In genomic region chr1:209655412-209655811, GRCh38 we compare ENCODE assay signal across 17 cellular contexts. TPM values are rescaled to one million over a fixed set of nuclear protein-coding genes. Genes with fewer than 3 reads are reported as not detected.
"Had no signal": no experiment of that assay in that cellular context is flagged by ENCODE, and none has a peak within 500 bp of the region (broad histone marks: within the 10 kb centered on the region; RNA-seq: fewer than 3 reads in every experiment).

No MANE protein-coding gene starts in this region.

- H3K4me3 Mint-ChIP-seq: activated naive CD4-positive, alpha-beta T cell treated with anti-CD3 and anti-CD28 coated beads, Interleukin-2, amount 10 ng/mL, durations not matched to agents 7 days and 5 days; central memory CD8-positive, alpha-beta T cell; immature natural killer cell; neural crest cell; T-helper 2 cell treated with Interferon-gamma antibody and Interleukin-4, amounts not matched to agents 5 μg/mL and 100 μg/mL, for 36 hours had no signal

- H3K4me3 ChIP-seq: lung, right lobe of liver, testis had no signal

- H3K27me3 Mint-ChIP-seq: central memory CD8-positive, alpha-beta T cell had no signal

- ATAC-seq: activated CD4-positive, CD25-positive, alpha-beta regulatory T cell treated with anti-CD3 and anti-CD28 coated beads, Interleukin-2, amount 50 U/mL, for 24 hours; left cardiac atrium; stimulated activated naive CD8-positive, alpha-beta T cell treated with anti-CD3 and anti-CD28 coated beads, Interleukin-15, Interleukin-2, amounts not matched to agents 100 U/mL and 50 U/mL, for 24 hours had no signal

- H3K27ac Mint-ChIP-seq: activated naive CD4-positive, alpha-beta T cell treated with anti-CD3 and anti-CD28 coated beads, Interleukin-2, amount 10 ng/mL, durations not matched to agents 7 days and 5 days; immature natural killer cell; T-helper 2 cell treated with Interferon-gamma antibody and Interleukin-4, amounts not matched to agents 5 μg/mL and 100 μg/mL, for 36 hours had no signal

- H3K9me3 Mint-ChIP-seq: activated naive CD4-positive, alpha-beta T cell treated with anti-CD3 and anti-CD28 coated beads, Interleukin-2, amount 10 ng/mL, durations not matched to agents 7 days and 5 days; activated T-helper 2 cell treated with anti-CD3 and anti-CD28 coated beads, Interferon-gamma antibody, Interleukin-2, Interleukin-4, amounts not matched to agents 10 μg/mL and 5 μg/mL and 100 μg/mL, durations not matched to agents 14 hours and 24 hours and 36 hours; central memory CD8-positive, alpha-beta T cell; immature natural killer cell; neural crest cell; T-helper 2 cell treated with Interferon-gamma antibody and Interleukin-4, amounts not matched to agents 5 μg/mL and 100 μg/mL, for 36 hours had no signal

- H3K9me3 ChIP-seq: right lobe of liver, testis had no signal

- H3K27me3 ChIP-seq: right lobe of liver, testis had no signal

- H3K27ac ChIP-seq: testis had no signal

- FAIRE-seq: frontal cortex had no signal

- DNase-seq: activated CD4-positive, alpha-beta T cell treated with anti-CD3 and anti-CD28 coated beads, Interleukin-2, amount 50 U/mL, for 1 hour; activated naive CD4-positive, alpha-beta T cell treated with anti-CD3 and anti-CD28 coated beads, Interleukin-2, amount 10 ng/mL, durations not matched to agents 7 days and 5 days; effector memory CD4-positive, alpha-beta T cell; head of caudate nucleus; immature natural killer cell; left cardiac atrium; stimulated activated naive CD8-positive, alpha-beta T cell treated with anti-CD3 and anti-CD28 coated beads, Interleukin-15, Interleukin-2, amounts not matched to agents 100 U/mL and 50 U/mL, for 24 hours; testis had no signal

- H3K36me3 Mint-ChIP-seq: activated naive CD4-positive, alpha-beta T cell treated with anti-CD3 and anti-CD28 coated beads, Interleukin-2, amount 10 ng/mL, durations not matched to agents 7 days and 5 days; immature natural killer cell had no signal

- H3K36me3 ChIP-seq: right lobe of liver had no signal

RNA-seq across cellular contexts. Expression of gene LAMB3, which starts 3.2 kb away (rescaled TPM):
- total RNA-seq: neural crest cell had no signal

RNA-seq across cellular contexts. Expression of gene HSD11B1, which starts 49.2 kb away (rescaled TPM):
- total RNA-seq: frontal cortex, neural crest cell, osteocyte had no signal
